Comparison of ENCODE assay signal across 8 cellular contexts in the genomic region with DNA sequence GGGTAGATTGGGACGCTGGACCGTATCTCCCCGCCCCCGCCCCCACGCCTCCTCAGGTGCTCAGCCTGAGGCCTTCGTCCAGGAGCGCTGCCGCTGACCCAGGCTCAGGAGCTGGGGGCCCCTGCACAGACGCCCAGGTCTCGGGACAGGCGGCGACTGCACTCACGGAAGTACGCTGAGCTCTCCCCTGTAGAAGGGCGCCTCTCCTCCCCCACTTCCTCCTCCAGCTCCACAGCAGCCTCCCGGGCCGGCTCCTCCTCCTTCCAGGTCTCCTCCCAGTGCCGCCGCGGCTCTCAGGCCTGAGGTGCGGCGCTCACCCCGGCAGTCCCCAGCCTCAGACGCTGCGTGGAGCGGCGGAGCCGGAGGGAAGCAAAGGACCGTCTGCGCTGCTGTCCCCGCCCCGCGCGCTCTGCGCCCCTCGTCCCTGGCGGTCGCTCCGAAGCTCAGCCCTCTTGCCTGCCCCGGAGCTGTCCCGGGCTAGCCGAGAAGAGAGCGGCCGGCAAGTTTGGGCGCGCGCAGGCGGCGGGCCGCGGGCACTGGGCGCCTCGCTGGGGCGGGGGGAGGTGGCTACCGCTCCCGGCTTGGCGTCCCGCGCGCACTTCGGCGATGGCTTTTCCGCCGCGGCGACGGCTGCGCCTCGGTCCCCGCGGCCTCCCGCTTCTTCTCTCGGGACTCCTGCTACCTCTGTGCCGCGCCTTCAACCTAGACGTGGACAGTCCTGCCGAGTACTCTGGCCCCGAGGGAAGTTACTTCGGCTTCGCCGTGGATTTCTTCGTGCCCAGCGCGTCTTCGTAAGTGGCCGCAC. TPM values are rescaled to one million over a fixed set of nuclear protein-coding genes. Genes with fewer than 3 reads are reported as not detected.
DNase-seq lines count a peak whose midpoint lies in the region; ATAC-seq and TF ChIP-seq lines count a peak whose summit lies in the region.

A gene (plus strand): TSS at position 324 of the 805 bp plus-strand sequence. CDS start 283 bp downstream, at position 607.

- no peaks in the 10 kb centered on the region for H3K36me3 Mint-ChIP-seq in chondrocyte (ENCODE audit: low read depth)

- H3K9me3 Mint-ChIP-seq in chondrocyte (ENCODE audit: low read depth): no peaks in the 10 kb centered on the region

- no peaks in the 10 kb centered on the region for H3K36me3 ChIP-seq in kidney epithelial cell (ENCODE audit: control insufficient read depth, insufficient read depth, low read length)

- peak within 1 kb of the TSS; percentile 96 for H3K27ac Mint-ChIP-seq in chondrocyte (ENCODE audit: unreplicated experiment)

- H3K4me3 Mint-ChIP-seq in chondrocyte (ENCODE audit: unreplicated experiment): peak within 1 kb of the TSS; percentile 88

- peak; percentile 91 for DNase-seq in AG08396 (ENCODE audit: low spot score)
- peak; percentile 94 for DNase-seq in NCI-H2227 treated with DMSO at 0.1 percent for 48 hours (lab: John Stamatoyannopoulos, UW)
- peak; percentile 64 for DNase-seq in activated CD4-positive, alpha-beta T cell treated with anti-CD3 and anti-CD28 coated beads for 1 hour
- DNase-seq in chondrocyte (ENCODE audit: low spot score): peak; percentile 98
- DNase-seq in kidney epithelial cell (ENCODE audit: low read depth): peak; percentile 77
- DNase-seq in stimulated activated CD4-positive, alpha-beta T cell treated with anti-CD3 and anti-CD28 coated beads, Interleukin-15, amount 100 ng/mL, for 24 hours: peak; percentile 93

- H3K27me3 Mint-ChIP-seq in chondrocyte (ENCODE audit: low read depth): no peaks in the 10 kb centered on the region

- TF ChIP-seq CTCF in chondrocyte (IDR thresholded peaks at IDR 0.05) (no peak), kidney epithelial cell (IDR thresholded peaks at IDR 0.05; ENCODE audit: insufficient read depth, low read length, poor library complexity, severe bottlenecking) (no peak)

- H3K27me3 ChIP-seq in kidney epithelial cell (ENCODE audit: control insufficient read depth, insufficient read depth, low read length): no peaks in the 10 kb centered on the region

- H3K4me3 ChIP-seq in kidney epithelial cell (ENCODE audit: low read depth, low read length): peak within 1 kb of the TSS; percentile 79

- H3K4me1 Mint-ChIP-seq in chondrocyte (ENCODE audit: low read depth): peaks cover 44% of the 10 kb centered on the region

- ATAC-seq in GM18868 (IDR thresholded peaks at IDR 0.05; ENCODE audit: unreplicated experiment): peak; percentile 94
- ATAC-seq in HG03103 (IDR thresholded peaks at IDR 0.05; ENCODE audit: low read depth, unreplicated experiment): peak; percentile 92

RNA-seq across cellular contexts. Expression of the gene that starts here (rescaled TPM):
- total RNA-seq in chondrocyte (289 to 452 TPM (median 442 TPM) in 3 replicates), kidney epithelial cell (240 and 251 TPM in 2 replicates)

Comparison
In these comparisons a context has a peak if more than half of its experiments do, and no peak if none do; other contexts are left out.
1. Peak in every context shown above with its lines: DNase-seq, ATAC-seq and H3K4me3 ChIP-seq.